ENCODE assay signal across 16 cellular contexts in the genomic region with DNA sequence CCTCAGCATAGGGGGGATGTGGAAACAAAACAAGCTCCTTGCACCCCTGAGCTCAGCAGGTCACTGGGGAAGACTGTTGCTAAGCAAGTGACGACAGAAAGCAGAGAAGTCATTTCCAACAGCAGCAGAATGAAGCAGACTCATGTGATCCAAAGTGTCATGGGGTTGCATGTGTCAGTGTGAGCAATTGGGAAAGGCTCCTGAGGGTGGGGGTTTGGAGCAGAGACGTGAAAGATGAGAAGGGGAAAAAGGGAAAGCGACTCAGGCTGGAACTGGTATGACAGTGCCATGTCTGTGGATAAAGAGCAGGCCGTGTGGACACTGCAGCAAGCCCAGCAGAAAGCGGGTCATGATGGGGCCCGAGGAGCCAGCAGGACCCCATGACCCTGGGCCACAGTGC.
DNase-seq lines count a peak whose midpoint lies in the region; ATAC-seq and TF ChIP-seq lines count a peak whose summit lies in the region.
"Had no signal": no experiment of that assay in that cellular context is flagged by ENCODE, and none has a peak within 500 bp of the region (broad histone marks: within the 10 kb centered on the region; RNA-seq: fewer than 3 reads in every experiment).

No MANE protein-coding gene starts in this region.

- no peaks in the 10 kb centered on the region for H3K9me3 ChIP-seq in ovary
- H3K9me3 ChIP-seq: body of pancreas, neutrophil, SJSA1 had no signal

- H3K36me3 ChIP-seq in ovary: no peaks in the 10 kb centered on the region
- H3K36me3 ChIP-seq: neutrophil, SJSA1 had no signal

- H3K4me1 ChIP-seq in ovary (ENCODE audit: insufficient read depth): no peaks in the 10 kb centered on the region
- H3K4me1 ChIP-seq: body of pancreas, SJSA1 had no signal

- in situ Hi-C loops in SK-MEL-5 (cut with HindIII; ENCODE audit: low pct_unique_long_range_greater_than_20kb, low sequenced_read_pairs): no loop called here

- no peak for TF ChIP-seq EP300 in ovary (IDR thresholded peaks at IDR 0.05)

- no peaks in the 10 kb centered on the region for H3K27me3 ChIP-seq in ovary
- H3K27me3 ChIP-seq: body of pancreas had no signal

- H3K27ac ChIP-seq in ovary: no peak overlapping the region
- H3K27ac ChIP-seq: body of pancreas, neutrophil, SJSA1 had no signal

- intact Hi-C loops in left cardiac atrium (cut with DNase I) (no loop called here), sciatic nerve (cut with DNase I) (no loop called here), ovary (cut with DNase I) (no loop called here)

- no peak overlapping the region for H3K4me3 ChIP-seq in ovary
- H3K4me3 ChIP-seq: body of pancreas, SJSA1 had no signal

- no peak for TF ChIP-seq CTCF in ovary (IDR thresholded peaks at IDR 0.05)

- TF ChIP-seq POLR2A in erythroblast (IDR thresholded peaks at IDR 0.05; ENCODE audit: low read length): no peak
- TF ChIP-seq POLR2A in ovary (IDR thresholded peaks at IDR 0.05): no peak

- DNase-seq in GM04504 (ENCODE audit: low read depth) (peak; percentile 12), SK-MEL-5 (ENCODE audit: low read depth, low spot score) (peak; percentile 69), left cardiac atrium (no peak), sciatic nerve (ENCODE audit: low spot score) (no peak), HUDEP-2 (lab: John Stamatoyannopoulos, UW; ENCODE audit: unreplicated experiment in 76 of 76) (no peak), erythroblast (lab: John Stamatoyannopoulos, UW) (no peak), ovary (no peak)
- DNase-seq: activated T-cell treated with anti-CD3 and anti-CD28 coated beads, Interleukin-2, amount 50 U/mL, for 48 hours; body of pancreas; DMS153; NCI-H510A; stimulated activated CD4-positive, alpha-beta T cell treated with anti-CD3 and anti-CD28 coated beads, Interleukin-4, amount 100 ng/mL, for 4 hours had no signal

- peak; percentile 57 to 70 for ATAC-seq in left cardiac atrium
- peak; percentile 67 for ATAC-seq in sciatic nerve
- no peak for ATAC-seq in HG02759 (IDR thresholded peaks at IDR 0.05; ENCODE audit: unreplicated experiment)
- ATAC-seq: activated CD4-positive, CD25-positive, alpha-beta regulatory T cell treated with anti-CD3 and anti-CD28 coated beads, Interleukin-2, amount 50 U/mL, for 24 hours; body of pancreas had no signal

- WGBS in ovary, 3 donors: 67 to 79% (median 77%) methylated on average over 6 of the region's 6 CpGs

Comparison
In these comparisons a context has a peak if more than half of its experiments do, and no peak if none do; other contexts are left out.
1. DNase-seq: peak in GM04504 (single experiment) and SK-MEL-5 (single experiment); none in left cardiac atrium (single experiment), sciatic nerve (single experiment), HUDEP-2 (0 of 76), erythroblast (0 of 2) and ovary (0 of 5).